Comparison of ENCODE assay signal across 1 cellular context in genomic region chr2:215850380-215850779, GRCh38.
TF ChIP-seq lines count a peak whose summit lies in the region.

No MANE protein-coding gene starts in this region.

TF ChIP-seq in IMR-90, 13 proteins besides CTCF, POLR2A, EP300 and RAD21:
- no peak for TF ChIP-seq NFE2L2 (IDR thresholded peaks at IDR 0.05; ENCODE audit: low read depth, low read length)
- TF ChIP-seq CHD1 (IDR thresholded peaks at IDR 0.05; ENCODE audit: low read depth, low read length): no peak
- no peak for TF ChIP-seq RFX5 (IDR thresholded peaks at IDR 0.05; ENCODE audit: low read depth, low read length)
- no peak for TF ChIP-seq MAFK (IDR thresholded peaks at IDR 0.05; ENCODE audit: low read depth, low read length)
- no peak for TF ChIP-seq ELK1 (IDR thresholded peaks at IDR 0.05; ENCODE audit: borderline replicate concordance, low read depth, low read length)
- no peak for TF ChIP-seq USF2 (IDR thresholded peaks at IDR 0.05; ENCODE audit: low read depth, low read length)
- TF ChIP-seq RCOR1 (IDR thresholded peaks at IDR 0.05; ENCODE audit: insufficient replicate concordance, low read length): no peak
- TF ChIP-seq CEBPB (IDR thresholded peaks at IDR 0.05; ENCODE audit: low read depth, low read length): no peak
- no peak for TF ChIP-seq FOS (IDR thresholded peaks at IDR 0.05; ENCODE audit: low read depth, low read length)
- TF ChIP-seq SMC3 (IDR thresholded peaks at IDR 0.05; ENCODE audit: low read depth, low read length): no peak
- TF ChIP-seq MXI1 (IDR thresholded peaks at IDR 0.05; ENCODE audit: borderline replicate concordance, low read depth, low read length): no peak
- TF ChIP-seq BHLHE40 (IDR thresholded peaks at IDR 0.05; ENCODE audit: low read depth, low read length): no peak
- no peak for TF ChIP-seq MAZ (IDR thresholded peaks at IDR 0.05; ENCODE audit: borderline replicate concordance, low read depth, low read length)
TF ChIP-seq in IMR-90: peak in this region for 0.
